12 cellular contexts compared by ENCODE assay signal in genomic region chr2:218081063-218081462, GRCh38. TPM values are rescaled to one million over a fixed set of nuclear protein-coding genes. Genes with fewer than 3 reads are reported as not detected.
DNase-seq lines count a peak whose midpoint lies in the region; ATAC-seq and TF ChIP-seq lines count a peak whose summit lies in the region.
"Had no signal": no experiment of that assay in that cellular context is flagged by ENCODE, and none has a peak within 500 bp of the region (broad histone marks: within the 10 kb centered on the region; RNA-seq: fewer than 3 reads in every experiment).

No MANE protein-coding gene starts in this region.

- DNase-seq in SKM-1 (lab: John Stamatoyannopoulos, UW; ENCODE audit: unreplicated experiment) = peak; percentile 26
- DNase-seq in substantia nigra (lab: John Stamatoyannopoulos, UW) = no peak
- no peak for DNase-seq in dorsolateral prefrontal cortex
- DNase-seq in AG08396 (ENCODE audit: low spot score) = no peak
- DNase-seq: activated T-cell treated with anti-CD3 and anti-CD28 coated beads, Interleukin-2, amount 50 U/mL, for 1 hour; CD4-positive, alpha-beta T cell; NCI-H187 had no signal

- H3K4me3 ChIP-seq in dorsolateral prefrontal cortex = no peak overlapping the region
- H3K4me3 ChIP-seq: SK-N-MC had no signal

- H3K27ac ChIP-seq in substantia nigra (ENCODE audit: low read depth, low read length, poor library complexity, severe bottlenecking) (no peak overlapping the region), dorsolateral prefrontal cortex (no peak overlapping the region)
- H3K27ac ChIP-seq: SK-N-MC had no signal

- no peak for TF ChIP-seq CTCF in dorsolateral prefrontal cortex (IDR thresholded peaks at IDR 0.05 in 54 of 56, conservative IDR thresholded peaks at IDR 0.05 in 2 of 56; ENCODE audit: low read depth in 1 of 56, partially characterized antibody in 56 of 56)

- ATAC-seq in GM18508 (IDR thresholded peaks at IDR 0.05; ENCODE audit: insufficient read depth, unreplicated experiment) (peak; percentile 95), GM21526 (IDR thresholded peaks at IDR 0.05; ENCODE audit: low FRiP score, unreplicated experiment) (peak; percentile 91), HG03135 (IDR thresholded peaks at IDR 0.05; ENCODE audit: unreplicated experiment) (peak; percentile 93)
- ATAC-seq in activated CD4-positive, CD25-positive, alpha-beta regulatory T cell treated with anti-CD3 and anti-CD28 coated beads, Interleukin-2, amount 50 U/mL, for 24 hours = no peak

- H3K27me3 ChIP-seq in dorsolateral prefrontal cortex = peaks cover 0 to 5% (median 0%) of the 10 kb centered on the region in 45 donors

- intact Hi-C loops in dorsolateral prefrontal cortex (cut with DNase I) = no loop called here

RNA-seq across cellular contexts. Expression of gene RUFY4, which starts 12.0 kb away (rescaled TPM):
- total RNA-seq in dorsolateral prefrontal cortex = 1 to 10 TPM in 9 of 120 experiments, under 1 TPM in 52, not detected in 59; 0.16 to 1.9 (median 0.60) TPM

RNA-seq across cellular contexts. Expression of gene CXCR2, which starts 44.8 kb away (rescaled TPM):
- 1 to 10 TPM in 46 of 120 experiments, under 1 TPM in 60, not detected in 14; 0.13 to 5.9 (median 0.82) TPM for total RNA-seq in dorsolateral prefrontal cortex
- total RNA-seq: CD4-positive, alpha-beta T cell had no signal

Comparison
In these comparisons a context has a peak if more than half of its experiments do, and no peak if none do; other contexts are left out.
1. ATAC-seq: peak in GM18508 (single experiment), GM21526 (single experiment) and HG03135 (single experiment); none in activated CD4-positive, CD25-positive, alpha-beta regulatory T cell treated with anti-CD3 and anti-CD28 coated beads, Interleukin-2, amount 50 U/mL, for 24 hours (0 of 2).